In the genomic region with DNA sequence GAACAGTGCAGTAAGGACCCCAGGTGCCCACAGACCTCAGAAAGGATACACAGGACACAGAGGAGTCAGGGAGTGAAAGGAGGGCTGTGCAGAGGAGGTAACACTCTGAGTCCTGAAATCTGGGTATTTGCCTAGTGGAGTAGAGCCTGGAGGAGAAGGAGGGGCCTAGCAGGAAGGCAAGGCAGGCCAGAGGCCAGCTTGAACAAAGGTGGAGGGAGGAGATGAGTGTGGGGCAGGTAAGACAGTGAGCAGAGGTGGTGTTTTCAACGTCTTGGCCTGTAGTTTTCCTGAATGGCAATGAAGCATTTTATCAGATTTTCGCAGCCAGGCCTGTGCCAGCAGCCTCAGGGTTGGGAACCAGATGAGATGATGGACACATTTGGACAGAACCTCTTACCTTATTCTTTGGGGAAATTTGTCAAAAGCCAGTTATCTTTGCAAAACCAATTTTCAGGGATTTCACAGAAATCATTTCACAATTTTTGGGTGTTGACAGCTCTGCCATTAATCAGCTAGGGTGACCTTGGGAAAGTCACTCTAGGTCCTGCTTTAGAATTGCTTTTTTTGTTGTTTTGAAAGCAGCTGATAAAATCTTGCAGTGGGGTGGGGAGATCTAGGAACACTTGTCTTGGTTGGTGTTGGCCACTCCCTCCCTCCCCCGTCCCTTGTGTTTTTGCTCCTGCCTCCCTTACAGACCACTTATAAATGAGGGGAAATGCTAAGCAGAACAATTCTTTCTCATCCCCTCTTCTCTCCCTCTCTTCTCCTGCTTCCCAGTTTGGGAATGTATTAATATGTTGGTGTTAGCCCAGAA, we compare ENCODE assay signal across 1 cellular context.
TF ChIP-seq lines count a peak whose summit lies in the region.

No MANE protein-coding gene starts in this region.

TF ChIP-seq in K562, 482 proteins besides CTCF, POLR2A, EP300 and RAD21:
- TF ChIP-seq BRD9 (IDR thresholded peaks at IDR 0.05; ENCODE audit: low read depth, partially characterized antibody): no peak
- TF ChIP-seq SIRT6 (IDR thresholded peaks at IDR 0.05; ENCODE audit: low read depth, low read length): no peak
- TF ChIP-seq MED1 (CRISPR knock-in tag; IDR thresholded peaks at IDR 0.05; ENCODE audit: borderline replicate concordance): no peak
- TF ChIP-seq, protein P1, sequence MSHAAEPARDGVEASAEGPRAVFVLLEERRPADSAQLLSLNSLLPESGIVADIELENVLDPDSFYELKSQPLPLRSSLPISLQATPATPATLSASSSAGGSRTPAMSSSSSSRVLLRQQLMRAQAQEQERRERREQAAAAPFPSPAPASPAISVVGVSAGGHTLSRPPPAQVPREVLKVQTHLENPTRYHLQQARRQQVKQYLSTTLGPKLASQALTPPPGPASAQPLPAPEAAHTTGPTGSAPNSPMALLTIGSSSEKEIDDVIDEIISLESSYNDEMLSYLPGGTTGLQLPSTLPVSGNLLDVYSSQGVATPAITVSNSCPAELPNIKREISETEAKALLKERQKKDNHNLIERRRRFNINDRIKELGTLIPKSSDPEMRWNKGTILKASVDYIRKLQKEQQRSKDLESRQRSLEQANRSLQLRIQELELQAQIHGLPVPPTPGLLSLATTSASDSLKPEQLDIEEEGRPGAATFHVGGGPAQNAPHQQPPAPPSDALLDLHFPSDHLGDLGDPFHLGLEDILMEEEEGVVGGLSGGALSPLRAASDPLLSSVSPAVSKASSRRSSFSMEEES (CRISPR knock-in tag; IDR thresholded peaks at IDR 0.05): no peak
- no peak for TF ChIP-seq ZNF143 (CRISPR knock-in tag; IDR thresholded peaks at IDR 0.05)
- TF ChIP-seq CEBPB (tag; IDR thresholded peaks at IDR 0.05): peak; percentile 39; the same call in 1 of the 2 replicates
- TF ChIP-seq HDAC8 (tag; IDR thresholded peaks at IDR 0.05): no peak
- no peak for TF ChIP-seq NR2C1 (IDR thresholded peaks at IDR 0.05)
- TF ChIP-seq NR2C1 (tag; IDR thresholded peaks at IDR 0.05): no peak
- no peak for TF ChIP-seq TBP (optimal IDR thresholded peaks at IDR 0.05; ENCODE audit: low read depth, low read length)
- TF ChIP-seq NFYB (IDR thresholded peaks at IDR 0.05; ENCODE audit: extremely low read depth, insufficient read length): no peak
- TF ChIP-seq CAMTA2 (CRISPR knock-in tag; conservative IDR thresholded peaks at IDR 0.05): no peak
- no peak for TF ChIP-seq PBX2 (CRISPR knock-in tag; IDR thresholded peaks at IDR 0.05; ENCODE audit: low read depth)
- TF ChIP-seq PBX2 (tag; conservative IDR thresholded peaks at IDR 0.05; ENCODE audit: low read depth): peak; percentile 90
- TF ChIP-seq, protein P2, sequence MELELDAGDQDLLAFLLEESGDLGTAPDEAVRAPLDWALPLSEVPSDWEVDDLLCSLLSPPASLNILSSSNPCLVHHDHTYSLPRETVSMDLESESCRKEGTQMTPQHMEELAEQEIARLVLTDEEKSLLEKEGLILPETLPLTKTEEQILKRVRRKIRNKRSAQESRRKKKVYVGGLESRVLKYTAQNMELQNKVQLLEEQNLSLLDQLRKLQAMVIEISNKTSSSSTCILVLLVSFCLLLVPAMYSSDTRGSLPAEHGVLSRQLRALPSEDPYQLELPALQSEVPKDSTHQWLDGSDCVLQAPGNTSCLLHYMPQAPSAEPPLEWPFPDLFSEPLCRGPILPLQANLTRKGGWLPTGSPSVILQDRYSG (tag; conservative IDR thresholded peaks at IDR 0.05; ENCODE audit: low read depth): no peak
- TF ChIP-seq, protein P3, sequence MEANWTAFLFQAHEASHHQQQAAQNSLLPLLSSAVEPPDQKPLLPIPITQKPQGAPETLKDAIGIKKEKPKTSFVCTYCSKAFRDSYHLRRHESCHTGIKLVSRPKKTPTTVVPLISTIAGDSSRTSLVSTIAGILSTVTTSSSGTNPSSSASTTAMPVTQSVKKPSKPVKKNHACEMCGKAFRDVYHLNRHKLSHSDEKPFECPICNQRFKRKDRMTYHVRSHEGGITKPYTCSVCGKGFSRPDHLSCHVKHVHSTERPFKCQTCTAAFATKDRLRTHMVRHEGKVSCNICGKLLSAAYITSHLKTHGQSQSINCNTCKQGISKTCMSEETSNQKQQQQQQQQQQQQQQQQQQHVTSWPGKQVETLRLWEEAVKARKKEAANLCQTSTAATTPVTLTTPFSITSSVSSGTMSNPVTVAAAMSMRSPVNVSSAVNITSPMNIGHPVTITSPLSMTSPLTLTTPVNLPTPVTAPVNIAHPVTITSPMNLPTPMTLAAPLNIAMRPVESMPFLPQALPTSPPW (CRISPR knock-in tag; IDR thresholded peaks at IDR 0.05): peak; percentile 40; the same call in 1 of the 2 replicates
- no peak for TF ChIP-seq ZNF507 (tag; conservative IDR thresholded peaks at IDR 0.05)
- TF ChIP-seq CBX8 (IDR thresholded peaks at IDR 0.05; ENCODE audit: borderline replicate concordance, extremely low read depth, low read depth, low read length, poor library complexity, severe bottlenecking): no peak
- TF ChIP-seq NFATC3 (IDR thresholded peaks at IDR 0.05): no peak
- no peak for TF ChIP-seq KDM1A (IDR thresholded peaks at IDR 0.05)
- TF ChIP-seq SOX6 (IDR thresholded peaks at IDR 0.05): peak; percentile 28; the same call in 1 of the 2 replicates
- no peak for TF ChIP-seq CBFA2T3 (IDR thresholded peaks at IDR 0.05)
- TF ChIP-seq, protein P4, sequence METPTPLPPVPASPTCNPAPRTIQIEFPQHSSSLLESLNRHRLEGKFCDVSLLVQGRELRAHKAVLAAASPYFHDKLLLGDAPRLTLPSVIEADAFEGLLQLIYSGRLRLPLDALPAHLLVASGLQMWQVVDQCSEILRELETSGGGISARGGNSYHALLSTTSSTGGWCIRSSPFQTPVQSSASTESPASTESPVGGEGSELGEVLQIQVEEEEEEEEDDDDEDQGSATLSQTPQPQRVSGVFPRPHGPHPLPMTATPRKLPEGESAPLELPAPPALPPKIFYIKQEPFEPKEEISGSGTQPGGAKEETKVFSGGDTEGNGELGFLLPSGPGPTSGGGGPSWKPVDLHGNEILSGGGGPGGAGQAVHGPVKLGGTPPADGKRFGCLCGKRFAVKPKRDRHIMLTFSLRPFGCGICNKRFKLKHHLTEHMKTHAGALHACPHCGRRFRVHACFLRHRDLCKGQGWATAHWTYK (CRISPR knock-in tag; IDR thresholded peaks at IDR 0.05): no peak
- TF ChIP-seq MEIS2 (IDR thresholded peaks at IDR 0.05; ENCODE audit: partially characterized antibody): peak; percentile 84
- TF ChIP-seq PHF8 (IDR thresholded peaks at IDR 0.05; ENCODE audit: borderline replicate concordance, low read length): no peak
- TF ChIP-seq SUPT5H (IDR thresholded peaks at IDR 0.05): no peak
- no peak for TF ChIP-seq ZNF717 (CRISPR knock-in tag; IDR thresholded peaks at IDR 0.05)
- no peak for TF ChIP-seq ZZZ3 (IDR thresholded peaks at IDR 0.05)
- TF ChIP-seq PRDM10 (IDR thresholded peaks at IDR 0.05; ENCODE audit: partially characterized antibody): no peak
- TF ChIP-seq RBM25 (IDR thresholded peaks at IDR 0.05; ENCODE audit: low read depth, low read length, severe bottlenecking): no peak
- TF ChIP-seq POLR2AphosphoS5 (IDR thresholded peaks at IDR 0.05; ENCODE audit: control insufficient read depth, insufficient read depth, low read depth, low read length): no peak
- TF ChIP-seq, protein P5, sequence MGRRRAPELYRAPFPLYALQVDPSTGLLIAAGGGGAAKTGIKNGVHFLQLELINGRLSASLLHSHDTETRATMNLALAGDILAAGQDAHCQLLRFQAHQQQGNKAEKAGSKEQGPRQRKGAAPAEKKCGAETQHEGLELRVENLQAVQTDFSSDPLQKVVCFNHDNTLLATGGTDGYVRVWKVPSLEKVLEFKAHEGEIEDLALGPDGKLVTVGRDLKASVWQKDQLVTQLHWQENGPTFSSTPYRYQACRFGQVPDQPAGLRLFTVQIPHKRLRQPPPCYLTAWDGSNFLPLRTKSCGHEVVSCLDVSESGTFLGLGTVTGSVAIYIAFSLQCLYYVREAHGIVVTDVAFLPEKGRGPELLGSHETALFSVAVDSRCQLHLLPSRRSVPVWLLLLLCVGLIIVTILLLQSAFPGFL (CRISPR knock-in tag; IDR thresholded peaks at IDR 0.05): no peak
- TF ChIP-seq ESRRA (IDR thresholded peaks at IDR 0.05; ENCODE audit: borderline replicate concordance, low read depth): peak; percentile 89; the same call in 1 of the 2 replicates
- no peak for TF ChIP-seq ZNF41 (CRISPR knock-in tag; conservative IDR thresholded peaks at IDR 0.05)
- no peak for TF ChIP-seq ZNF445 (CRISPR knock-in tag; IDR thresholded peaks at IDR 0.05; ENCODE audit: low read depth)
- TF ChIP-seq PKNOX1 (IDR thresholded peaks at IDR 0.05): 0 out of 2 replicates have a peak, but pooled peaks have one; percentile 43
- TF ChIP-seq ZNF197 (CRISPR knock-in tag; IDR thresholded peaks at IDR 0.05; ENCODE audit: low read depth): no peak
- TF ChIP-seq HMG20B (CRISPR knock-in tag; IDR thresholded peaks at IDR 0.05): no peak
- TF ChIP-seq SIX5 (IDR thresholded peaks at IDR 0.05; ENCODE audit: borderline replicate concordance in 1 of 2, insufficient read depth in 1 of 2, low read depth in 1 of 2, low read length in 2 of 2): no peak
- no peak for TF ChIP-seq ADNP (tag; IDR thresholded peaks at IDR 0.05)
- TF ChIP-seq GTF2A2 (tag; IDR thresholded peaks at IDR 0.05): no peak
- TF ChIP-seq PRPF4 (IDR thresholded peaks at IDR 0.05; ENCODE audit: insufficient read depth, low read depth, low read length, poor library complexity, severe bottlenecking): no peak
